In genomic region chr16:64711596-64711995, GRCh38 we compare ENCODE assay signal across 22 cellular contexts.
"Had no signal": no experiment of that assay in that cellular context is flagged by ENCODE, and none has a peak within 500 bp of the region (broad histone marks: within the 10 kb centered on the region; RNA-seq: fewer than 3 reads in every experiment).

No MANE protein-coding gene starts in this region.

- H3K36me3 ChIP-seq: gastroesophageal sphincter, left ventricle myocardium inferior, right lobe of liver, thoracic aorta, upper lobe of left lung, vagina had no signal

- H3K4me2 ChIP-seq: hepatocyte had no signal

- H3K4me1 ChIP-seq: gastroesophageal sphincter, left ventricle myocardium inferior, right lobe of liver, upper lobe of left lung, vagina had no signal

- ATAC-seq: activated CD4-positive, alpha-beta T cell treated with anti-CD3 and anti-CD28 coated beads for 36 hours; activated CD8-positive, alpha-beta memory T cell treated with anti-CD3 and anti-CD28 coated beads, Interleukin-2, amount 10 ng/mL, durations not matched to agents 7 days and 5 days; activated CD8-positive, alpha-beta T cell treated with anti-CD3 and anti-CD28 coated beads, Interleukin-2, amount 10 ng/mL, durations not matched to agents 7 days and 5 days; activated naive CD8-positive, alpha-beta T cell treated with anti-CD3 and anti-CD28 coated beads, Interleukin-2, amount 50 U/mL, for 24 hours; gastroesophageal sphincter; natural killer cell treated with Interleukin-12 subunit alpha and Interleukin-12 subunit beta and Interleukin-15 and Interleukin-18, amount 100 ng/mL, for 72 hours; right lobe of liver; stimulated activated effector memory CD8-positive, alpha-beta T cell treated with anti-CD3 and anti-CD28 coated beads, Interleukin-12 subunit alpha, Interleukin-12 subunit beta, amount 100 ng/mL, for 72 hours had no signal

- H3K27ac ChIP-seq: gastroesophageal sphincter, hepatocyte, left ventricle myocardium inferior, right lobe of liver, thoracic aorta, upper lobe of left lung, vagina had no signal

- H3K4me3 ChIP-seq: gastroesophageal sphincter, hepatocyte, left ventricle myocardium inferior, lung, right lobe of liver, skin epidermis, thoracic aorta, upper lobe of left lung, vagina had no signal

- H2AFZ ChIP-seq: hepatocyte had no signal

- H3K9me3 ChIP-seq: left ventricle myocardium inferior, right lobe of liver, thoracic aorta, upper lobe of left lung, vagina had no signal

- H3K27me3 ChIP-seq: gastroesophageal sphincter, hepatocyte, right lobe of liver, upper lobe of left lung, vagina had no signal

- H3K79me2 ChIP-seq: hepatocyte had no signal

- DNase-seq: activated CD4-positive, alpha-beta T cell treated with anti-CD3 and anti-CD28 coated beads for 36 hours; activated CD4-positive, CD25-positive, alpha-beta regulatory T cell; activated CD8-positive, alpha-beta memory T cell treated with anti-CD3 and anti-CD28 coated beads, Interleukin-2, amount 10 ng/mL, durations not matched to agents 7 days and 5 days; activated CD8-positive, alpha-beta T cell treated with anti-CD3 and anti-CD28 coated beads, Interleukin-2, amount 10 ng/mL, durations not matched to agents 7 days and 5 days; activated naive CD8-positive, alpha-beta T cell treated with anti-CD3 and anti-CD28 coated beads, Interleukin-2, amount 50 U/mL, for 24 hours; activated T-cell treated with anti-CD3 and anti-CD28 coated beads, Interleukin-2, amount 50 U/mL, for 48 hours; amygdala; cortex of kidney; islet precursor cell; left ventricle myocardium inferior; mesendoderm; right lobe of liver; stimulated activated CD4-positive, alpha-beta T cell treated with anti-CD3 and anti-CD28 coated beads, Interleukin-4, amount 100 ng/mL, for 24 hours; upper lobe of left lung had no signal
